9 cellular contexts compared by ENCODE assay signal in the genomic region with DNA sequence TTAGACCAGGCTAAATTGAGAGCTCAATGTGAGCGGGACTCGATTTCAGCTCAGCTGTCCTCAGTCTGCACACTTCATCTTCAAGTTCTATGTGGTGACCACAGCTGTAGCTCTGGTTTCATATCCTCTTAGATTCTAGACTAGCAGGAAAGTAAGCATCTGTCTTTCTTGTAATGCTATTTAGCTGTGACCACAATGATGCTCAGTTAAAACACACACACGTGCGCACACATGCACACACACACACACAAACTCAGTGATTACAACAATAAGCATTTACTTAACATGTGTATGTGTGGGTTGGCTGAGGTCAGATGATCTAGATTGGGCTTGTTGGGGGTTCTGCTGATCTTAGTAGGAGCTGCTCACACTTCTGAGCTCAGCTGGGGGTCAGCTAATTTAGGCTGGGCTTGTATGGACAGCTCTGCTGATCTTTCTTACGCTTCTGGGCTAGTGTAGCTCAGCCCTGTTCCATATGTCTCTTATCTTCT.
DNase-seq lines count a peak whose midpoint lies in the region; ATAC-seq and TF ChIP-seq lines count a peak whose summit lies in the region.
"Had no signal": no experiment of that assay in that cellular context is flagged by ENCODE, and none has a peak within 500 bp of the region (broad histone marks: within the 10 kb centered on the region; RNA-seq: fewer than 3 reads in every experiment).

No MANE protein-coding gene starts in this region.

- TF ChIP-seq POLR2A in prostate gland (IDR thresholded peaks at IDR 0.05), result no peak

- no peaks in the 10 kb centered on the region for H3K36me3 ChIP-seq in prostate gland

- no peaks in the 10 kb centered on the region for H3K36me3 Mint-ChIP-seq in CD4-positive, alpha-beta T cell (ENCODE audit: low read depth)

- no peaks in the 10 kb centered on the region for H3K4me1 ChIP-seq in prostate gland (replicated peaks)

- in situ Hi-C loops in GM13977 (cut with MboI; ENCODE audit: low pct_unique_long_range_greater_than_20kb, low sequenced_read_pairs, unreplicated experiment), result no loop called here

- peaks cover 7% of the 10 kb centered on the region for H3K27me3 Mint-ChIP-seq in CD4-positive, alpha-beta T cell

- H3K27ac ChIP-seq in prostate gland, result no peak overlapping the region
- no peak overlapping the region for H3K27ac ChIP-seq in CD4-positive, alpha-beta T cell (ENCODE audit: low read depth, low read length)

- TF ChIP-seq CTCF in GM13977 (IDR thresholded peaks at IDR 0.05; ENCODE audit: extremely low read depth, insufficient read depth, missing control alignments), result no peak
- no peak for TF ChIP-seq CTCF in prostate gland (IDR thresholded peaks at IDR 0.05)
- TF ChIP-seq CTCF in CD4-positive, alpha-beta T cell (IDR thresholded peaks at IDR 0.05), result no peak

- H3K27me3 ChIP-seq in prostate gland (replicated peaks; ENCODE audit: insufficient read depth), result no peaks in the 10 kb centered on the region
- H3K27me3 ChIP-seq in CD4-positive, alpha-beta T cell (ENCODE audit: control insufficient read depth, insufficient read depth, low read length), result no peaks in the 10 kb centered on the region

- H3K4me3 Mint-ChIP-seq in CD4-positive, alpha-beta T cell, result no peak overlapping the region

- no peaks in the 10 kb centered on the region for H3K9me3 Mint-ChIP-seq in CD4-positive, alpha-beta T cell

- H3K9me3 ChIP-seq in prostate gland, result no peaks in the 10 kb centered on the region
- no peaks in the 10 kb centered on the region for H3K9me3 ChIP-seq in CD4-positive, alpha-beta T cell (ENCODE audit: control insufficient read depth, low read length)

- ATAC-seq in GM21526 (IDR thresholded peaks at IDR 0.05; ENCODE audit: low FRiP score, unreplicated experiment), result peak; percentile 98
- peak; percentile 98 for ATAC-seq in HG03457 (IDR thresholded peaks at IDR 0.05; ENCODE audit: unreplicated experiment)
- ATAC-seq in left ventricle myocardium superior, result peak; percentile 37
- no peak for ATAC-seq in CD4-positive, alpha-beta T cell (ENCODE audit: poor library complexity)
- ATAC-seq: HCT116 had no signal

- POLR2A ChIA-PET in CD4-positive, alpha-beta T cell (lab: Charles Lee), result no interaction called here

- no peak overlapping the region for H3K4me3 ChIP-seq in prostate gland

- no peak overlapping the region for H3K27ac Mint-ChIP-seq in CD4-positive, alpha-beta T cell

- WGBS in prostate gland, result 88% methylated on average over 5 of the region's 5 CpGs

- no peaks in the 10 kb centered on the region for H3K4me1 Mint-ChIP-seq in CD4-positive, alpha-beta T cell (ENCODE audit: low read depth)

- CTCF ChIA-PET in CD4-positive, alpha-beta T cell (lab: Charles Lee), result no interaction called here

- DNase-seq in GM13977 (ENCODE audit: low spot score), result peak; percentile 63
- DNase-seq in left ventricle myocardium superior, result no peak
- DNase-seq in T1000 (lab: John Stamatoyannopoulos, UW), result no peak
- DNase-seq in prostate gland (ENCODE audit: low spot score), result no peak
- DNase-seq in CD4-positive, alpha-beta T cell, result no peak
- DNase-seq in NCI-H2196 (lab: John Stamatoyannopoulos, UW; ENCODE audit: unreplicated experiment), result no peak

- intact Hi-C loops in left ventricle myocardium superior (cut with micrococcal nuclease) (no loop called here), prostate gland (cut with DNase I) (no loop called here)
- intact Hi-C loops in CD4-positive, alpha-beta T cell (cut with DNase I, micrococcal nuclease), result no loop called here
